In the genomic region with DNA sequence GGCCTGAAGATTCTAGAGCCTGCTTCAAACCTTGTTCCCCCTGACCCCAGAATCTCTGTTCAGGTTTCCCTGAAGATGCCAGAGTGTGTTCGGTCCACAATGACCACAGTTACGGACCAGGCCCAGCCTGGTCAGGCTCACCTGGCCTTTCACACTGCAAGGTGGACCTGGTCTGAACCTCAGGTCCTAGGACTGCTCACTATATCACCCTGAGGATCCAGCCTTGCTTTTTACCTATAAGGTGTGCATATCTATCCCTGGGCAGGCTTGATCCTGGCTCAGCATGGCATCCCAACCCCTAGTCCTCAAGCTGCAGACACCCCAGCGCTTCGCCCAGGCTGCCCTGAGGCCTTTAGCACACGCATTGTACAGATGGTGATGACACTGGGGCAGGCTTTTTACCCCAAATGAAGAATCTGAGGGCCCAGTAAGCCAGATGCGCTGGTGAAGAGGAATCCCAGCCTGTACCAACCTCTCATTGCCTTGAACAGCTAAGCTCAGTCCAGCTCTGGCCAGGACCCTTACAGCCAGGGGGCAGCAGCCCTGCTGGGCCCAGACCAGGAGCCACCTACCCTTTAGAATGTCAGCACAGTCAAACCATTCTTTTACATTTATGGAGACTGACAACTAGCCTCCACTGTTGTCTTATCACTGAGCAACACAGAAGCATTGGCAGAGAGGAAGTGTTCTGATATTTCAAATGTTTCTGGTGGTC, we compare ENCODE assay signal across 16 cellular contexts. TPM values are rescaled to one million over a fixed set of nuclear protein-coding genes. Genes with fewer than 3 reads are reported as not detected.
DNase-seq lines count a peak whose midpoint lies in the region; ATAC-seq and TF ChIP-seq lines count a peak whose summit lies in the region.
"Had no signal": no experiment of that assay in that cellular context is flagged by ENCODE, and none has a peak within 500 bp of the region (broad histone marks: within the 10 kb centered on the region; RNA-seq: fewer than 3 reads in every experiment).

No MANE protein-coding gene starts in this region.

- no peak overlapping the region for H3K4me3 ChIP-seq in Karpas-422 (ENCODE audit: low read length)
- H3K4me3 ChIP-seq in endodermal cell (ENCODE audit: low read length) = no peak overlapping the region
- H3K4me3 ChIP-seq in retinal pigment epithelial cell (ENCODE audit: low read length) = no peak overlapping the region
- H3K4me3 ChIP-seq in gastrocnemius medialis = no peak overlapping the region
- H3K4me3 ChIP-seq: A549 had no signal

- H3K27me3 Mint-ChIP-seq in endodermal cell (ENCODE audit: insufficient read depth) = peaks cover under 1% of the 10 kb centered on the region

- H3K9me3 Mint-ChIP-seq in endodermal cell = peaks cover 9% of the 10 kb centered on the region

- no peak overlapping the region for H2AFZ ChIP-seq in Karpas-422 (ENCODE audit: low read length)

- H3K36me3 ChIP-seq in Karpas-422 (ENCODE audit: insufficient read depth, low read length) = no peaks in the 10 kb centered on the region
- no peaks in the 10 kb centered on the region for H3K36me3 ChIP-seq in endodermal cell (ENCODE audit: control insufficient read depth, insufficient read depth, low read length)
- H3K36me3 ChIP-seq in gastrocnemius medialis = no peaks in the 10 kb centered on the region
- H3K36me3 ChIP-seq: BE2C had no signal

- in situ Hi-C loops in SK-MEL-5 (cut with HindIII; ENCODE audit: low pct_unique_long_range_greater_than_20kb, low sequenced_read_pairs) = no loop called here
- in situ Hi-C loops in KBM-7 (cut with MboI; ENCODE audit: low pct_unique_long_range_greater_than_20kb, low sequenced_read_pairs) = no loop called here
- in situ Hi-C loops in gastrocnemius medialis (cut with MboI; ENCODE audit: low sequenced_read_pairs in 4 of 4) = no loop called here

- DNase-seq in Karpas-422 = peak; percentile 17
- peak; percentile 19 for DNase-seq in SK-MEL-5 (ENCODE audit: low read depth, low spot score)
- DNase-seq in endodermal cell = peak; percentile 37
- no peak for DNase-seq in retinal pigment epithelial cell (ENCODE audit: low read depth)
- no peak for DNase-seq in KBM-7
- no peak for DNase-seq in gastrocnemius medialis
- DNase-seq in germinal center (ENCODE audit: low spot score) = no peak
- DNase-seq: DMS153, GOT3, IMR-90 had no signal

- ATAC-seq in gastrocnemius medialis = no peak

- peaks cover 8% of the 10 kb centered on the region for H3K4me1 Mint-ChIP-seq in endodermal cell
- H3K4me1 Mint-ChIP-seq: CD4-positive, alpha-beta memory T cell had no signal

- no peaks in the 10 kb centered on the region for H3K36me3 Mint-ChIP-seq in endodermal cell (ENCODE audit: low read depth)
- H3K36me3 Mint-ChIP-seq: CD4-positive, alpha-beta memory T cell had no signal

- H3K4me2 ChIP-seq in Karpas-422 (ENCODE audit: low read depth, low read length, poor library complexity, severe bottlenecking) = no peak overlapping the region
- H3K4me2 ChIP-seq: A549 had no signal

- H3K27ac Mint-ChIP-seq in endodermal cell = no peak overlapping the region
- H3K27ac Mint-ChIP-seq: CD4-positive, alpha-beta memory T cell; H9 had no signal

- H3K4me1 ChIP-seq in Karpas-422 (ENCODE audit: low read length) = no peaks in the 10 kb centered on the region
- peaks cover 6% of the 10 kb centered on the region for H3K4me1 ChIP-seq in endodermal cell (ENCODE audit: control insufficient read depth, insufficient read depth, low read length)
- H3K4me1 ChIP-seq in gastrocnemius medialis = no peaks in the 10 kb centered on the region
- H3K4me1 ChIP-seq: A549, BE2C had no signal

- WGBS in endodermal cell (ENCODE audit: insufficient coverage in 1 of 2, insufficient read length in 1 of 2), 2 experiments = 93 to 100% methylated on average over 2 to 6 of the region's 6 CpGs

- H3K27ac ChIP-seq in Karpas-422 (ENCODE audit: low read length) (no peak overlapping the region), endodermal cell (ENCODE audit: low read depth, low read length) (no peak overlapping the region), gastrocnemius medialis (no peak overlapping the region)
- H3K27ac ChIP-seq: A549, C4-2B had no signal

- H3K27me3 ChIP-seq in Karpas-422 (ENCODE audit: low read length) (no peaks in the 10 kb centered on the region), endodermal cell (ENCODE audit: control insufficient read depth, insufficient read depth, low read length, poor library complexity, severe bottlenecking) (no peaks in the 10 kb centered on the region), gastrocnemius medialis (no peaks in the 10 kb centered on the region)
- H3K27me3 ChIP-seq: BE2C had no signal

- no peak for TF ChIP-seq POLR2A in gastrocnemius medialis (IDR thresholded peaks at IDR 0.05)

- H3K9me3 ChIP-seq in Karpas-422 (ENCODE audit: low read length) = no peaks in the 10 kb centered on the region
- H3K9me3 ChIP-seq in endodermal cell (ENCODE audit: control insufficient read depth, low read length) = peaks cover 11% of the 10 kb centered on the region
- no peaks in the 10 kb centered on the region for H3K9me3 ChIP-seq in gastrocnemius medialis
- H3K9me3 ChIP-seq: BE2C had no signal

- no peak overlapping the region for H3K9ac ChIP-seq in Karpas-422 (ENCODE audit: low read length)
- H3K9ac ChIP-seq in endodermal cell (ENCODE audit: extremely low read depth, low read length, poor library complexity, severe bottlenecking) = no peak overlapping the region

- TF ChIP-seq CTCF in endodermal cell (conservative IDR thresholded peaks at IDR 0.05) (peak; percentile 48), retinal pigment epithelial cell (conservative IDR thresholded peaks at IDR 0.05; ENCODE audit: low read depth, low read length) (peak; percentile 2), gastrocnemius medialis (IDR thresholded peaks at IDR 0.05 in 4 of 5, conservative IDR thresholded peaks at IDR 0.05 in 1 of 5) (no peak)

- intact Hi-C loops in gastrocnemius medialis (cut with DNase I; ENCODE audit: low total_unique reads) = no loop called here

- no peaks in the 10 kb centered on the region for H4K20me1 ChIP-seq in Karpas-422 (ENCODE audit: insufficient read depth, low read depth, low read length)

- no peak overlapping the region for H3K4me3 Mint-ChIP-seq in endodermal cell
- H3K4me3 Mint-ChIP-seq: CD4-positive, alpha-beta memory T cell; H9 had no signal

- H3K9me2 ChIP-seq in Karpas-422 (replicated peaks; ENCODE audit: insufficient read depth, low read length) = no peaks in the 10 kb centered on the region

- H3K79me2 ChIP-seq in Karpas-422 (ENCODE audit: low read length) = no peaks in the 10 kb centered on the region

RNA-seq across cellular contexts. Expression of a gene that starts 28.0 kb away (rescaled TPM):
- total RNA-seq in Karpas-422 (2014; rRNA removed; shearing (Covaris generic); ENCODE audit: low replicate concordance) = not detected in 2 replicates
- total RNA-seq in SK-MEL-5 (2014; rRNA removed; shearing (Covaris generic)) = 63.7 and 63.8 TPM in 2 replicates
- polyA plus RNA-seq in SK-MEL-5 (2015; cell fraction: cytosol; rRNA removed) = 47.6 and 55.0 TPM in 2 replicates
- polyA plus RNA-seq in SK-MEL-5 (2015; cell fraction: nucleus; rRNA removed) = 58.5 and 62.6 TPM in 2 replicates
- total RNA-seq in endodermal cell (under 1 TPM; 0.53 to 0.58 TPM), gastrocnemius medialis (1 to 10 TPM in 2 of 4 donors, not detected in 2; 1.3 to 1.8 TPM)
- polyA plus RNA-seq in endodermal cell (2013, experiment 1 of 2) = 0.07 TPM
- polyA plus RNA-seq in endodermal cell (2013, experiment 2 of 2) = 0.08 TPM
- total RNA-seq: CD4-positive, alpha-beta memory T cell; IMR-90 had no signal
- polyA plus RNA-seq: AG04450; CD4-positive, alpha-beta memory T cell; IMR-90 had no signal

RNA-seq across cellular contexts. Expression of a gene that starts 56.1 kb away (rescaled TPM):
- total RNA-seq in Karpas-422 (2014; rRNA removed; shearing (Covaris generic); ENCODE audit: low replicate concordance) = 56.0 and 88.2 TPM in 2 replicates
- 64.2 and 66.3 TPM in 2 replicates for total RNA-seq in SK-MEL-5 (2014; rRNA removed; shearing (Covaris generic))
- 138 and 140 TPM in 2 replicates for polyA plus RNA-seq in SK-MEL-5 (2015; cell fraction: cytosol; rRNA removed)
- polyA plus RNA-seq in SK-MEL-5 (2015; cell fraction: nucleus; rRNA removed) = 59.2 and 82.1 TPM in 2 replicates
- total RNA-seq in endodermal cell (100 to 1,000 TPM; 104 to 134 TPM), gastrocnemius medialis (100 to 1,000 TPM; 142 to 202 (median 173) TPM)
- 39.4 TPM for polyA plus RNA-seq in endodermal cell (2013, experiment 1 of 2)
- 35.8 TPM for polyA plus RNA-seq in endodermal cell (2013, experiment 2 of 2)

Comparison
In these comparisons a context has a peak if more than half of its experiments do, and no peak if none do; other contexts are left out.
1. DNase-seq: peak in Karpas-422 (single experiment), SK-MEL-5 (single experiment) and endodermal cell (single experiment); none in retinal pigment epithelial cell (single experiment), KBM-7 (single experiment), gastrocnemius medialis (0 of 2) and germinal center (single experiment).
2. CTCF ChIP-seq: peak in endodermal cell (single experiment) and retinal pigment epithelial cell (single experiment); none in gastrocnemius medialis (0 of 5).
3. RNA of a gene that starts 28.0 kb away (total RNA-seq): 63.7 to 63.8 TPM in SK-MEL-5; 1.3 to 1.8 TPM in gastrocnemius medialis, 0.53 to 0.58 TPM in endodermal cell and not detected in Karpas-422; every median in the first group is over 10 times any median in the second.